In genomic region chr13:51534075-51534817, GRCh38 we compare ENCODE assay signal across 8 cellular contexts. TPM values are rescaled to one million over a fixed set of nuclear protein-coding genes. Genes with fewer than 3 reads are reported as not detected.
A peak's percentile ranks its signal among the peaks of the same experiment; 100 is the strongest.
DNase-seq lines count a peak whose midpoint lies in the region; ATAC-seq and TF ChIP-seq lines count a peak whose summit lies in the region.

No MANE protein-coding gene starts in this region.

- H3K27ac ChIP-seq in layer of hippocampus (ENCODE audit: low read depth, low read length), result peak overlapping the region; percentile 64
- no peak overlapping the region for H3K27ac ChIP-seq in transverse colon

- H3K27me3 ChIP-seq in layer of hippocampus (ENCODE audit: control insufficient read depth, insufficient read depth, low read length) (no peaks in the 10 kb centered on the region), transverse colon (no peaks in the 10 kb centered on the region)

- DNase-seq in stimulated activated CD4-positive, alpha-beta T cell treated with anti-CD3 and anti-CD28 coated beads, Interleukin-15, amount 100 ng/mL, for 24 hours, result peak; percentile 45
- no peak for DNase-seq in stimulated activated CD4-positive, alpha-beta T cell treated with anti-CD3 and anti-CD28 coated beads, Interleukin-4, amount 100 ng/mL, for 1 hour
- DNase-seq in activated CD8-positive, alpha-beta memory T cell treated with anti-CD3 and anti-CD28 coated beads, Interleukin-2, amount 50 U/mL, for 4 hours, result peak; percentile 26
- peak; percentile 32 for DNase-seq in transverse colon
- DNase-seq in activated CD4-positive, CD25-positive, alpha-beta regulatory T cell treated with anti-CD3 and anti-CD28 coated beads, Interleukin-2, amount 50 U/mL, for 72 hours, result no peak
- no peak for DNase-seq in NCI-H2171 treated with DMSO at 0.1 percent for 48 hours (lab: John Stamatoyannopoulos, UW)

- no peak for TF ChIP-seq CTCF in transverse colon (IDR thresholded peaks at IDR 0.05)

- 59 to 65% methylated on average over 5 to 6 of the region's 6 CpGs for WGBS in transverse colon (ENCODE audit: low coverage in 1 of 2), 2 donors

- no peak overlapping the region for H3K4me3 ChIP-seq in transverse colon

- in situ Hi-C loops in transverse colon (cut with MboI; ENCODE audit: low pct_ligation_motif_present in 1 of 4, low pct_unique_long_range_greater_than_20kb in 1 of 4, low sequenced_read_pairs in 3 of 4), result no loop called here

- TF ChIP-seq POLR2A in transverse colon (IDR thresholded peaks at IDR 0.05), result no peak

- no peak for ATAC-seq in HG03342 (IDR thresholded peaks at IDR 0.05; ENCODE audit: unreplicated experiment)

- H3K9me3 ChIP-seq in transverse colon, result no peaks in the 10 kb centered on the region

- TF ChIP-seq EP300 in transverse colon (IDR thresholded peaks at IDR 0.05; ENCODE audit: low read depth), result no peak

- H3K4me1 ChIP-seq in transverse colon, result no peaks in the 10 kb centered on the region

- intact Hi-C loops in transverse colon (cut with DNase I; ENCODE audit: low total_unique reads), result no loop called here

- no peaks in the 10 kb centered on the region for H3K36me3 ChIP-seq in transverse colon

RNA-seq across cellular contexts. Expression of gene WDFY2, which starts 50.0 kb away (rescaled TPM):
- 10 to 100 TPM in 1 of 4 donors, 1 to 10 TPM in 3; 2.4 to 12.3 (median 6.7) TPM for total RNA-seq in transverse colon

Comparison
In these comparisons a context has a peak if more than half of its experiments do, and no peak if none do; other contexts are left out.
1. DNase-seq: peak in stimulated activated CD4-positive, alpha-beta T cell treated with anti-CD3 and anti-CD28 coated beads, Interleukin-15, amount 100 ng/mL, for 24 hours (single experiment), activated CD8-positive, alpha-beta memory T cell treated with anti-CD3 and anti-CD28 coated beads, Interleukin-2, amount 50 U/mL, for 4 hours (single experiment) and transverse colon (single experiment); none in stimulated activated CD4-positive, alpha-beta T cell treated with anti-CD3 and anti-CD28 coated beads, Interleukin-4, amount 100 ng/mL, for 1 hour (single experiment), activated CD4-positive, CD25-positive, alpha-beta regulatory T cell treated with anti-CD3 and anti-CD28 coated beads, Interleukin-2, amount 50 U/mL, for 72 hours (single experiment) and NCI-H2171 treated with DMSO at 0.1 percent for 48 hours (single experiment).